In genomic region chr21:42569732-42570301, GRCh38 we compare ENCODE assay signal across 23 cellular contexts. TPM values are rescaled to one million over a fixed set of nuclear protein-coding genes. Genes with fewer than 3 reads are reported as not detected.
A peak's percentile ranks its signal among the peaks of the same experiment; 100 is the strongest.
DNase-seq lines count a peak whose midpoint lies in the region; ATAC-seq, FAIRE-seq and TF ChIP-seq lines count a peak whose summit lies in the region.
"Had no signal": no experiment of that assay in that cellular context is flagged by ENCODE, and none has a peak within 500 bp of the region (broad histone marks: within the 10 kb centered on the region; RNA-seq: fewer than 3 reads in every experiment).

No MANE protein-coding gene starts in this region.

- POLR2A ChIA-PET in activated naive CD8-positive, alpha-beta T cell treated with anti-CD3 and anti-CD28 coated beads, Interleukin-2, amount 10 ng/mL, durations not matched to agents 7 days and 5 days (lab: Charles Lee): no interaction called here

- intact Hi-C loops in upper lobe of right lung (cut with DNase I): no loop called here

- H3K4me1 Mint-ChIP-seq in activated naive CD8-positive, alpha-beta T cell treated with anti-CD3 and anti-CD28 coated beads, Interleukin-2, amount 10 ng/mL, durations not matched to agents 7 days and 5 days: peaks cover 2% of the 10 kb centered on the region
- H3K4me1 Mint-ChIP-seq in activated naive CD8-positive, alpha-beta T cell treated with anti-CD3 and anti-CD28 coated beads for 36 hours: peaks cover 1% of the 10 kb centered on the region
- H3K4me1 Mint-ChIP-seq in astrocyte (ENCODE audit: low read depth, unreplicated experiment) (no peaks in the 10 kb centered on the region), neural progenitor cell (peaks cover 30% of the 10 kb centered on the region)
- H3K4me1 Mint-ChIP-seq: activated naive CD4-positive, alpha-beta T cell treated with anti-CD3 and anti-CD28 coated beads, Interleukin-2, amount 50 U/mL, for 24 hours had no signal

- H3K4me2 ChIP-seq in astrocyte (ENCODE audit: low read length): no peak overlapping the region
- H3K4me2 ChIP-seq in neural progenitor cell: no peak overlapping the region

- H3K4me1 ChIP-seq in astrocyte (ENCODE audit: insufficient read depth, low read length): no peaks in the 10 kb centered on the region
- H3K4me1 ChIP-seq in neural progenitor cell: peaks cover 14% of the 10 kb centered on the region
- H3K4me1 ChIP-seq in upper lobe of right lung: no peaks in the 10 kb centered on the region
- H3K4me1 ChIP-seq: body of pancreas, esophagus squamous epithelium, gastroesophageal sphincter had no signal

- H3K9me3 ChIP-seq in astrocyte (ENCODE audit: insufficient read depth, low read depth, low read length) (no peaks in the 10 kb centered on the region), neural progenitor cell (ENCODE audit: low read depth) (no peaks in the 10 kb centered on the region), upper lobe of right lung (no peaks in the 10 kb centered on the region)
- H3K9me3 ChIP-seq: body of pancreas, esophagus squamous epithelium, gastroesophageal sphincter had no signal

- no peak overlapping the region for H3K4me3 ChIP-seq in astrocyte (ENCODE audit: insufficient read depth, low read depth, low read length)
- no peak overlapping the region for H3K4me3 ChIP-seq in neural progenitor cell
- H3K4me3 ChIP-seq in upper lobe of right lung: no peak overlapping the region
- H3K4me3 ChIP-seq: BLaER1 treated with 17β-estradiol and CSF1 and Interleukin-3, amounts not matched to agents 10 nM and 100 nM; body of pancreas; esophagus squamous epithelium; gastroesophageal sphincter had no signal

- H3K36me3 Mint-ChIP-seq in activated naive CD8-positive, alpha-beta T cell treated with anti-CD3 and anti-CD28 coated beads, Interleukin-2, amount 10 ng/mL, durations not matched to agents 7 days and 5 days: peaks cover 17% of the 10 kb centered on the region
- H3K36me3 Mint-ChIP-seq in activated naive CD8-positive, alpha-beta T cell treated with anti-CD3 and anti-CD28 coated beads for 36 hours: peaks cover 15% of the 10 kb centered on the region
- peaks cover 14% of the 10 kb centered on the region for H3K36me3 Mint-ChIP-seq in astrocyte (ENCODE audit: low read depth, unreplicated experiment)
- peaks cover 2% of the 10 kb centered on the region for H3K36me3 Mint-ChIP-seq in neural progenitor cell

- TF ChIP-seq CTCF in astrocyte (IDR thresholded peaks at IDR 0.05; ENCODE audit: insufficient read depth, low read depth, low read length) (no peak), neural progenitor cell (IDR thresholded peaks at IDR 0.05) (no peak), upper lobe of right lung (IDR thresholded peaks at IDR 0.05) (no peak)

- H3K4me3 Mint-ChIP-seq in activated naive CD8-positive, alpha-beta T cell treated with anti-CD3 and anti-CD28 coated beads, Interleukin-2, amount 10 ng/mL, durations not matched to agents 7 days and 5 days: no peak overlapping the region
- no peak overlapping the region for H3K4me3 Mint-ChIP-seq in activated naive CD8-positive, alpha-beta T cell treated with anti-CD3 and anti-CD28 coated beads for 36 hours
- no peak overlapping the region for H3K4me3 Mint-ChIP-seq in astrocyte (ENCODE audit: unreplicated experiment)
- peak overlapping the region; percentile 30 for H3K4me3 Mint-ChIP-seq in neural progenitor cell
- H3K4me3 Mint-ChIP-seq: activated CD8-positive, alpha-beta T cell treated with anti-CD3 and anti-CD28 coated beads for 36 hours; activated naive CD4-positive, alpha-beta T cell treated with anti-CD3 and anti-CD28 coated beads, Interleukin-2, amount 50 U/mL, for 24 hours had no signal

- no peak overlapping the region for H3K27ac ChIP-seq in astrocyte (ENCODE audit: low read depth, low read length)
- no peak overlapping the region for H3K27ac ChIP-seq in neural progenitor cell
- H3K27ac ChIP-seq in upper lobe of right lung: no peak overlapping the region
- H3K27ac ChIP-seq: BLaER1 treated with 17β-estradiol and CSF1 and Interleukin-3, amounts not matched to agents 10 nM and 100 nM; body of pancreas; esophagus squamous epithelium; gastroesophageal sphincter had no signal

- no peak overlapping the region for H3K27ac Mint-ChIP-seq in activated naive CD8-positive, alpha-beta T cell treated with anti-CD3 and anti-CD28 coated beads, Interleukin-2, amount 10 ng/mL, durations not matched to agents 7 days and 5 days
- no peak overlapping the region for H3K27ac Mint-ChIP-seq in activated naive CD8-positive, alpha-beta T cell treated with anti-CD3 and anti-CD28 coated beads for 36 hours
- H3K27ac Mint-ChIP-seq in astrocyte (ENCODE audit: unreplicated experiment): peak overlapping the region; percentile 66
- peak overlapping the region; percentile 95 for H3K27ac Mint-ChIP-seq in neural progenitor cell
- H3K27ac Mint-ChIP-seq: activated CD8-positive, alpha-beta T cell treated with anti-CD3 and anti-CD28 coated beads for 36 hours; activated naive CD4-positive, alpha-beta T cell treated with anti-CD3 and anti-CD28 coated beads, Interleukin-2, amount 50 U/mL, for 24 hours had no signal

- no peaks in the 10 kb centered on the region for H3K36me3 ChIP-seq in astrocyte (ENCODE audit: insufficient read depth, low read length)
- no peaks in the 10 kb centered on the region for H3K36me3 ChIP-seq in neural progenitor cell
- peaks cover 8% of the 10 kb centered on the region for H3K36me3 ChIP-seq in upper lobe of right lung

- no peak overlapping the region for H2AFZ ChIP-seq in astrocyte (ENCODE audit: low read depth, low read length)
- H2AFZ ChIP-seq in neural progenitor cell (replicated peaks): no peak overlapping the region

- no peak for ATAC-seq in activated naive CD8-positive, alpha-beta T cell treated with anti-CD3 and anti-CD28 coated beads, Interleukin-2, amount 10 ng/mL, durations not matched to agents 7 days and 5 days (ENCODE audit: low read depth)
- peak; percentile 55 for ATAC-seq in upper lobe of right lung
- ATAC-seq: activated CD8-positive, alpha-beta T cell treated with anti-CD3 and anti-CD28 coated beads for 36 hours; body of pancreas; gastroesophageal sphincter had no signal

- no peaks in the 10 kb centered on the region for H3F3A ChIP-seq in neural progenitor cell (ENCODE audit: low read depth)

- no peaks in the 10 kb centered on the region for H3K9me3 Mint-ChIP-seq in activated naive CD8-positive, alpha-beta T cell treated with anti-CD3 and anti-CD28 coated beads, Interleukin-2, amount 10 ng/mL, durations not matched to agents 7 days and 5 days
- no peaks in the 10 kb centered on the region for H3K9me3 Mint-ChIP-seq in activated naive CD8-positive, alpha-beta T cell treated with anti-CD3 and anti-CD28 coated beads for 36 hours
- no peaks in the 10 kb centered on the region for H3K9me3 Mint-ChIP-seq in astrocyte (ENCODE audit: unreplicated experiment)
- H3K9me3 Mint-ChIP-seq in neural progenitor cell: peaks cover 2% of the 10 kb centered on the region
- H3K9me3 Mint-ChIP-seq: activated CD8-positive, alpha-beta T cell treated with anti-CD3 and anti-CD28 coated beads for 36 hours; activated naive CD4-positive, alpha-beta T cell treated with anti-CD3 and anti-CD28 coated beads, Interleukin-2, amount 50 U/mL, for 24 hours had no signal

- FAIRE-seq in astrocyte (lab: Jason Lieb, UNC): no peak
- FAIRE-seq: TTC549, urothelium cell line had no signal

- DNase-seq in activated naive CD8-positive, alpha-beta T cell treated with anti-CD3 and anti-CD28 coated beads, Interleukin-2, amount 10 ng/mL, durations not matched to agents 7 days and 5 days: peak; percentile 14
- DNase-seq in activated naive CD8-positive, alpha-beta T cell treated with anti-CD3 and anti-CD28 coated beads for 36 hours: no peak
- DNase-seq in astrocyte (ENCODE audit: low read depth): no peak
- DNase-seq in neural progenitor cell (ENCODE audit: low spot score): no peak
- DNase-seq in upper lobe of right lung: peak; percentile 75
- DNase-seq in NCI-H69 (lab: John Stamatoyannopoulos, UW): no peak
- no peak for DNase-seq in anterior cingulate cortex (lab: John Stamatoyannopoulos, UW)
- DNase-seq in NCI-H82 treated with DMSO at 0.1 percent for 48 hours (lab: John Stamatoyannopoulos, UW; ENCODE audit: unreplicated experiment): no peak
- DNase-seq: ACHN; activated CD8-positive, alpha-beta T cell treated with anti-CD3 and anti-CD28 coated beads for 36 hours; effector memory CD4-positive, alpha-beta T cell; esophagus squamous epithelium; NCI-H1105 treated with DMSO at 0.1 percent for 48 hours; NCI-H2081 treated with DMSO at 0.1 percent for 48 hours; NCI-H526; stimulated activated CD4-positive, alpha-beta T cell treated with anti-CD3 and anti-CD28 coated beads, Interleukin-4, amount 100 ng/mL, for 4 hours; SW 1271 had no signal

- H3K27me3 Mint-ChIP-seq in activated naive CD8-positive, alpha-beta T cell treated with anti-CD3 and anti-CD28 coated beads, Interleukin-2, amount 10 ng/mL, durations not matched to agents 7 days and 5 days: no peaks in the 10 kb centered on the region
- no peaks in the 10 kb centered on the region for H3K27me3 Mint-ChIP-seq in activated naive CD8-positive, alpha-beta T cell treated with anti-CD3 and anti-CD28 coated beads for 36 hours
- peaks cover 32% of the 10 kb centered on the region for H3K27me3 Mint-ChIP-seq in astrocyte (ENCODE audit: low read depth, unreplicated experiment)
- peaks cover 3% of the 10 kb centered on the region for H3K27me3 Mint-ChIP-seq in neural progenitor cell (ENCODE audit: insufficient read depth, low read depth)
- H3K27me3 Mint-ChIP-seq: activated CD8-positive, alpha-beta T cell treated with anti-CD3 and anti-CD28 coated beads for 36 hours; activated naive CD4-positive, alpha-beta T cell treated with anti-CD3 and anti-CD28 coated beads, Interleukin-2, amount 50 U/mL, for 24 hours had no signal

- H3K27me3 ChIP-seq in astrocyte (ENCODE audit: insufficient read depth, low read length) (no peaks in the 10 kb centered on the region), neural progenitor cell (no peaks in the 10 kb centered on the region), upper lobe of right lung (no peaks in the 10 kb centered on the region)
- H3K27me3 ChIP-seq: BLaER1 treated with 17β-estradiol and CSF1 and Interleukin-3, amounts not matched to agents 10 nM and 100 nM; body of pancreas; esophagus squamous epithelium; gastroesophageal sphincter had no signal

- H3K79me2 ChIP-seq in astrocyte (ENCODE audit: insufficient read depth, low read length) (no peaks in the 10 kb centered on the region), neural progenitor cell (ENCODE audit: low read depth) (no peaks in the 10 kb centered on the region)

- H3K9ac ChIP-seq in astrocyte (ENCODE audit: low read length): no peak overlapping the region
- H3K9ac ChIP-seq in neural progenitor cell: no peak overlapping the region
- H3K9ac ChIP-seq: BLaER1 treated with 17β-estradiol and CSF1 and Interleukin-3, amounts not matched to agents 10 nM and 100 nM had no signal

- H4K20me1 ChIP-seq in astrocyte (ENCODE audit: insufficient read depth, low read length) (no peaks in the 10 kb centered on the region), neural progenitor cell (ENCODE audit: low read depth) (no peaks in the 10 kb centered on the region)

RNA-seq across cellular contexts. Expression of gene SLC37A1, which starts 56.2 kb away (rescaled TPM):
- total RNA-seq in activated naive CD8-positive, alpha-beta T cell treated with anti-CD3 and anti-CD28 coated beads, Interleukin-2, amount 10 ng/mL, durations not matched to agents 7 days and 5 days: 10 to 100 TPM; 24.7 to 25.4 TPM
- total RNA-seq in activated naive CD8-positive, alpha-beta T cell treated with anti-CD3 and anti-CD28 coated beads for 36 hours: 10 to 100 TPM; 15.7 to 17.5 TPM
- total RNA-seq in astrocyte (5.8 and 6.9 TPM in 2 replicates), neural progenitor cell (ENCODE audit: low replicate concordance) (1.2 and 6.1 TPM in 2 replicates), upper lobe of right lung (21.6 TPM)

Comparison
In these comparisons a context has a peak if more than half of its experiments do, and no peak if none do; other contexts are left out.
1. DNase-seq: peak in activated naive CD8-positive, alpha-beta T cell treated with anti-CD3 and anti-CD28 coated beads, Interleukin-2, amount 10 ng/mL, durations not matched to agents 7 days and 5 days (single experiment) and upper lobe of right lung (single experiment); none in activated naive CD8-positive, alpha-beta T cell treated with anti-CD3 and anti-CD28 coated beads for 36 hours (single experiment), astrocyte (single experiment), neural progenitor cell (single experiment), NCI-H69 (single experiment), anterior cingulate cortex (0 of 58) and NCI-H82 treated with DMSO at 0.1 percent for 48 hours (single experiment).
2. H3K27ac Mint-ChIP-seq: peak in astrocyte (single experiment) and neural progenitor cell (single experiment); none in activated naive CD8-positive, alpha-beta T cell treated with anti-CD3 and anti-CD28 coated beads, Interleukin-2, amount 10 ng/mL, durations not matched to agents 7 days and 5 days (single experiment) and activated naive CD8-positive, alpha-beta T cell treated with anti-CD3 and anti-CD28 coated beads for 36 hours (single experiment).